In genomic region chr4:109433281-109434006, GRCh38 we compare ENCODE assay signal across 8 cellular contexts. TPM values are rescaled to one million over a fixed set of nuclear protein-coding genes. Genes with fewer than 3 reads are reported as not detected.
DNase-seq lines count a peak whose midpoint lies in the region; ATAC-seq and TF ChIP-seq lines count a peak whose summit lies in the region.

TSS of gene SEC24B (plus strand) at chr4:109433815. CDS start at chr4:109433870, 55 bp downstream.

- no peaks in the 10 kb centered on the region for H3K27me3 ChIP-seq in mucosa of stomach (ENCODE audit: control insufficient read depth, insufficient read depth, low read length)

- H3K4me1 Mint-ChIP-seq in Calu3 (ENCODE audit: low read depth, unreplicated experiment) = no peaks in the 10 kb centered on the region

- peaks cover 22% of the 10 kb centered on the region for H3K4me1 ChIP-seq in OCI-LY7 (ENCODE audit: insufficient read depth, low read length, poor library complexity, severe bottlenecking)
- H3K4me1 ChIP-seq in mucosa of stomach (ENCODE audit: control insufficient read depth, insufficient read depth, low read length) = peaks cover 21% of the 10 kb centered on the region

- no peaks in the 10 kb centered on the region for H3K9me2 ChIP-seq in OCI-LY7 (ENCODE audit: insufficient read depth, low read length)

- POLR2A ChIA-PET in OCI-LY7 (lab: Charles Lee) = interaction anchor here (1.4 to 2.2 kb wide), 4 partner anchors 10 to 129 kb away, joined by 3 to 8 read pairs (median 6); partner anchors contain the start of gene MCUB

- H3K9me3 ChIP-seq in OCI-LY7 (ENCODE audit: low read length) = no peaks in the 10 kb centered on the region
- H3K9me3 ChIP-seq in mucosa of stomach (ENCODE audit: control insufficient read depth, low read length) = no peaks in the 10 kb centered on the region

- H2AFZ ChIP-seq in OCI-LY7 (ENCODE audit: low read length) = peak within 1 kb of the TSS; percentile 97

- H3K4me3 Mint-ChIP-seq in Calu3 (ENCODE audit: low read depth, unreplicated experiment) = peak within 1 kb of the TSS; percentile 69

- peak within 1 kb of the TSS; percentile 91 for H3K9ac ChIP-seq in mucosa of stomach (ENCODE audit: low read length)

- peak within 1 kb of the TSS; percentile 28 for H3K27ac ChIP-seq in OCI-LY7 (ENCODE audit: low read depth, low read length, poor library complexity, severe bottlenecking)

- DNase-seq in Calu3 = peak; percentile 80
- peak; percentile 87 for DNase-seq in HT1080 (ENCODE audit: low read depth)
- peak; percentile 89 for DNase-seq in OCI-LY7 (ENCODE audit: low spot score)
- peak; percentile 82 for DNase-seq in activated T-cell treated with anti-CD3 and anti-CD28 coated beads for 24 hours (ENCODE audit: low read depth)
- no peak for DNase-seq in epithelial cell of proximal tubule (ENCODE audit: low read depth)
- DNase-seq in stimulated activated CD8-positive, alpha-beta memory T cell treated with anti-CD3 and anti-CD28 coated beads, Interleukin-7, amount 100 ng/mL, for 24 hours (ENCODE audit: low read depth) = peak; percentile 77

- no peak within 1 kb of the TSS for H3K27ac Mint-ChIP-seq in Calu3 (ENCODE audit: unreplicated experiment)

- H3K36me3 Mint-ChIP-seq in Calu3 (ENCODE audit: insufficient read depth, unreplicated experiment) = peaks cover 13% of the 10 kb centered on the region

- peak; percentile 90 for TF ChIP-seq CTCF in Calu3 (IDR thresholded peaks at IDR 0.05; ENCODE audit: unreplicated experiment)
- TF ChIP-seq CTCF in OCI-LY7 (conservative IDR thresholded peaks at IDR 0.05; ENCODE audit: low read length) = peak; percentile 85
- TF ChIP-seq CTCF in epithelial cell of proximal tubule (conservative IDR thresholded peaks at IDR 0.05; ENCODE audit: low read depth, low read length) = peak; percentile 58

- peak; percentile 87 for ATAC-seq in GM21360 (IDR thresholded peaks at IDR 0.05; ENCODE audit: unreplicated experiment)

- CTCF ChIA-PET in Calu3 (lab: Charles Lee) = interaction anchor here (0.6 to 1.0 kb wide), 3 partner anchors 127 to 1152 kb away, joined by 5 to 8 read pairs (median 7); partner anchors contain the start of gene MCUB
- CTCF ChIA-PET in OCI-LY7 (lab: Charles Lee; ENCODE audit: unreplicated experiment) = interaction anchor here (1.1 kb wide), 1 partner anchor 109 kb away, joined by 3 read pairs; no protein-coding TSS in a partner anchor

- peak within 1 kb of the TSS; percentile 93 for H3K4me3 ChIP-seq in OCI-LY7 (ENCODE audit: low read depth, low read length, poor library complexity, severe bottlenecking)
- peak within 1 kb of the TSS; percentile 78 for H3K4me3 ChIP-seq in epithelial cell of proximal tubule (ENCODE audit: low read depth, low read length)
- peak within 1 kb of the TSS; percentile 64 for H3K4me3 ChIP-seq in mucosa of stomach (ENCODE audit: low read length)

- H3K4me2 ChIP-seq in OCI-LY7 (ENCODE audit: low read length) = peak within 1 kb of the TSS; percentile 97

- H3K27me3 Mint-ChIP-seq in Calu3 (ENCODE audit: unreplicated experiment) = no peaks in the 10 kb centered on the region

- H3K36me3 ChIP-seq in OCI-LY7 (ENCODE audit: insufficient read depth, low read length) (no peaks in the 10 kb centered on the region), mucosa of stomach (ENCODE audit: control insufficient read depth, insufficient read depth, low read length) (no peaks in the 10 kb centered on the region)

- intact Hi-C loops in Calu3 (cut with micrococcal nuclease; ENCODE audit: unreplicated experiment) = no loop called here
- intact Hi-C loops in OCI-LY7 (cut with micrococcal nuclease; ENCODE audit: unreplicated experiment) = loop anchor here (1.0 to 5.0 kb wide), 7 partner anchors 127 to 764 kb away; partner anchors contain the start of genes CASP6, ELOVL6, GAR1 and MCUB

- BruUV-seq in Calu3 (replicated peaks; lab: Mats Ljungman, UMichigan) (no TSS peak), OCI-LY7 (replicated peaks; lab: Mats Ljungman, UMichigan) (no TSS peak)

- H4K20me1 ChIP-seq in OCI-LY7 (ENCODE audit: insufficient read depth, low read length) = peaks cover 31% of the 10 kb centered on the region; the same call in 1 of the 2 replicates

- no peaks in the 10 kb centered on the region for H3K9me3 Mint-ChIP-seq in Calu3 (ENCODE audit: low read depth, unreplicated experiment)

- H3K79me2 ChIP-seq in OCI-LY7 (ENCODE audit: insufficient read depth, low read depth, low read length) = peaks cover 41% of the 10 kb centered on the region

RNA-seq across cellular contexts. Expression of gene SEC24B, which starts in this region (rescaled TPM):
- total RNA-seq in Calu3 (2022) (20.4 and 21.5 TPM in 2 replicates), OCI-LY7 (2022) (26.3 and 28.6 TPM in 2 replicates), epithelial cell of proximal tubule (16.8 and 22.2 TPM in 2 replicates)
- 10.9 and 23.1 TPM in 2 replicates for total RNA-seq in HT1080 (2014; rRNA removed; shearing (Covaris generic))
- 26.1 and 35.0 TPM in 2 replicates for polyA plus RNA-seq in HT1080 (2015; cell fraction: cytosol; rRNA removed)
- polyA plus RNA-seq in HT1080 (2015; cell fraction: nucleus; rRNA removed) = 64.1 and 65.2 TPM in 2 replicates
- 8.7 and 13.1 TPM in 2 replicates for total RNA-seq in OCI-LY7 (2014; rRNA removed; shearing (Covaris generic))
